In the genomic region with DNA sequence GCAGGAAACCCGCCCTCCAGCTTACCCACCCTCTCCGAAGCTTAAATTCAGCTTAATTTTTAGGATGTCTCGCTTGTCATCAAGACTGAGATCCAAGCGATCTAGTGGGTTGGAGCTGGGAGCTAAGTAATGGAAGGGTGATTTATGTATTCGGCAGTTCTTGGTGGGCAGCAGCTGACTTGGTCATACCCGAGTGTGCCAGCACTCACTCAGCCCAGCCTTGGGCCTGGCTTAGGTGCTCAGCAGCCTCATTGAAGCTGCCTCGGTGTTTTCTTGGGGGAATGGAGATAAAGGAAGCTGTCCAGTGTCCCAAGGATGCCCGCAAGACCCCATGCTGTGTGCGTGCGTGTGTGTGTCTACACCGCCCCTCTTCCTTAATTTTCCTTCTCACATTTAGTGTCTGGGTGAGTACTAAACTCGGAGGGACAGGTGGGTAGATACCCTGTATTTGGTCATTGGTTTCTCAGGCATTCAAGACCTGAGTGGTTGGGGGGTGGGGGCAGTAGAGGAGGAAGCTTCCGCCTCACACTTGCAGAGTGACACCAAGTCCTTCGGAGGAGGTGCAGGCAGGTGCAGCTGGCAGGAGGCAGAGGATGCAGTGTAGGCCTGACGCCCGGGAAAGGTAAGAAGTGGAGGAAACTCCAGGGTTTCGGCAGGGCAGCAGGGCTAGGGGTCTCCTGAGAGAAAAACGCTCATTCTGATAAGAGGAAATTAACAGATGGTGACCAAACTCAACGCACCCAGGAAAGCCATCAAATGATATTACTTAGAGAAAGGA, we compare ENCODE assay signal across 21 cellular contexts.
DNase-seq lines count a peak whose midpoint lies in the region; ATAC-seq, FAIRE-seq and TF ChIP-seq lines count a peak whose summit lies in the region.
"Had no signal": no experiment of that assay in that cellular context is flagged by ENCODE, and none has a peak within 500 bp of the region (broad histone marks: within the 10 kb centered on the region; RNA-seq: fewer than 3 reads in every experiment).

No MANE protein-coding gene starts in this region.

- POLR2A ChIA-PET in HepG2 (lab: Yijun Ruan, JAX): no interaction called here
- POLR2A ChIA-PET in PC-3 (lab: Charles Lee; ENCODE audit: unreplicated experiment): no interaction called here

- H3K27ac ChIP-seq in HepG2 (ENCODE audit: extremely low read length, insufficient read depth, low read length) (no peak overlapping the region), right lobe of liver (no peak overlapping the region), PC-3 (ENCODE audit: low read length) (no peak overlapping the region)
- H3K27ac ChIP-seq: A549, HL-60, Peyer's patch, SJSA1 had no signal

- no peaks in the 10 kb centered on the region for H3K9me2 ChIP-seq in PC-3 (replicated peaks; ENCODE audit: low read length)

- TF ChIP-seq CTCF in HepG2 (CRISPR knock-in tag; IDR thresholded peaks at IDR 0.05) (no peak), right lobe of liver (IDR thresholded peaks at IDR 0.05) (no peak), PC-3 (conservative IDR thresholded peaks at IDR 0.05; ENCODE audit: low read depth, low read length) (no peak)

- H3K27me3 ChIP-seq in HepG2 (ENCODE audit: control insufficient read depth in 1 of 2, insufficient read depth in 2 of 2, low read length in 2 of 2): no peaks in the 10 kb centered on the region
- H3K27me3 ChIP-seq in right lobe of liver: no peaks in the 10 kb centered on the region
- H3K27me3 ChIP-seq in PC-3 (ENCODE audit: low read length): peaks cover 41% of the 10 kb centered on the region
- H3K27me3 ChIP-seq: Peyer's patch, SJSA1 had no signal

- no peak overlapping the region for H2AFZ ChIP-seq in HepG2 (ENCODE audit: low read length)
- H2AFZ ChIP-seq in PC-3 (ENCODE audit: low read length): no peak overlapping the region

- no peak overlapping the region for H3K4me3 ChIP-seq in HepG2 (replicated peaks in 1 of 3; ENCODE audit: insufficient read depth in 1 of 3, low read depth in 2 of 3, low read length in 3 of 3)
- no peak overlapping the region for H3K4me3 ChIP-seq in right lobe of liver
- H3K4me3 ChIP-seq in PC-3 (ENCODE audit: low read length): no peak overlapping the region
- H3K4me3 ChIP-seq: A549, Peyer's patch, SJSA1 had no signal

- no peak overlapping the region for H3K9ac ChIP-seq in HepG2 (ENCODE audit: insufficient read depth, low read depth, low read length)
- H3K9ac ChIP-seq in PC-3 (ENCODE audit: low read length): no peak overlapping the region

- no peaks in the 10 kb centered on the region for H3K79me2 ChIP-seq in HepG2 (ENCODE audit: insufficient read depth, low read length)
- no peaks in the 10 kb centered on the region for H3K79me2 ChIP-seq in PC-3 (ENCODE audit: low read length)

- no peaks in the 10 kb centered on the region; the same call in 1 of the 2 replicates for H4K20me1 ChIP-seq in HepG2 (ENCODE audit: insufficient read depth, low read length)
- H4K20me1 ChIP-seq in PC-3 (ENCODE audit: low read length): no peaks in the 10 kb centered on the region

- 97% methylated on average over 17 of the region's 19 CpGs for WGBS in HepG2 (ENCODE audit: low lambda C conversion rate)
- 86% methylated on average over 15 of the region's 19 CpGs for WGBS in right lobe of liver (ENCODE audit: insufficient coverage, low coverage, low lambda C conversion rate, missing lambda C conversion rate)

- H3K4me2 ChIP-seq in HepG2 (ENCODE audit: low read depth, low read length) (no peak overlapping the region), PC-3 (ENCODE audit: low read length) (0 out of 2 replicates have a peak overlapping the region, but pooled peaks have one; percentile 73)
- H3K4me2 ChIP-seq: A549 had no signal

- no peak for TF ChIP-seq RAD21 in HepG2 (CRISPR knock-in tag; IDR thresholded peaks at IDR 0.05)

- no peak for TF ChIP-seq EP300 in HepG2 (IDR thresholded peaks at IDR 0.05; ENCODE audit: low read depth in 2 of 2, low read length in 2 of 2)
- TF ChIP-seq EP300 in HepG2 (CRISPR knock-in tag; IDR thresholded peaks at IDR 0.05; ENCODE audit: borderline replicate concordance): no peak

- in situ Hi-C loops in HepG2 (cut with HindIII; ENCODE audit: extremely low pct_ligation_motif_present, low pct_unique_long_range_greater_than_20kb): no loop called here

- CTCF ChIA-PET in HepG2 (lab: Yijun Ruan, JAX; ENCODE audit: low intra/inter-chr PET ratio, low total read pairs) (no interaction called here), PC-3 (lab: Charles Lee) (no interaction called here)

- H3K36me3 ChIP-seq in HepG2 (replicated peaks in 1 of 2; ENCODE audit: control insufficient read depth in 1 of 2, insufficient read depth in 2 of 2, low read length in 2 of 2) (peaks cover 48 to 87% of the 10 kb centered on the region in 2 experiments), right lobe of liver (peaks cover 0 to 97% (median 37%) of the 10 kb centered on the region in 4 donors), PC-3 (ENCODE audit: low read depth, low read length) (no peaks in the 10 kb centered on the region)
- H3K36me3 ChIP-seq: Peyer's patch, SJSA1 had no signal

- no peaks in the 10 kb centered on the region for H3F3A ChIP-seq in PC-3 (ENCODE audit: low read length, unreplicated experiment)

- DNase-seq in HepG2 (ENCODE audit: low spot score): no peak
- DNase-seq in right lobe of liver: no peak
- DNase-seq in PC-3: no peak
- peak; percentile 24 for DNase-seq in islet precursor cell
- DNase-seq in ureter (ENCODE audit: low spot score): peak; percentile 34
- DNase-seq in activated gamma-delta T cell (lab: John Stamatoyannopoulos, UW): no peak
- DNase-seq in nucleus accumbens (lab: John Stamatoyannopoulos, UW): no peak
- DNase-seq: DMS79 treated with DMSO at 0.1 percent for 48 hours, HFFc6, IMR-90, NCI-H1048, NCI-H1436, NCI-H1930, NCI-H446 treated with DMSO at 0.1 percent for 48 hours, NCI-H69, Peyer's patch had no signal

- ATAC-seq in HepG2 (no peak), right lobe of liver (no peak), PC-3 (no peak), GM21825 (IDR thresholded peaks at IDR 0.05; ENCODE audit: unreplicated experiment) (no peak)
- ATAC-seq: A549 had no signal

- FAIRE-seq in HepG2 (lab: Jason Lieb, UNC): no peak
- FAIRE-seq: A549, H54 had no signal

- TF ChIP-seq POLR2A in HepG2 (IDR thresholded peaks at IDR 0.05; ENCODE audit: insufficient read depth in 1 of 2, low read depth in 2 of 2, low read length in 2 of 2): no peak
- no peak for TF ChIP-seq POLR2A in right lobe of liver (IDR thresholded peaks at IDR 0.05)

- intact Hi-C loops in HepG2 (cut with micrococcal nuclease; ENCODE audit: unreplicated experiment): no loop called here
- intact Hi-C loops in right lobe of liver (cut with DNase I): loop anchor here in 1 of 2 donors (10.0 kb wide), 1 partner anchor 88 kb away; the partner anchor contains the start of gene PCSK6
- intact Hi-C loops in PC-3 (cut with micrococcal nuclease): no loop called here

- no peaks in the 10 kb centered on the region for H3K4me1 ChIP-seq in HepG2 (ENCODE audit: insufficient read depth, low read length)
- H3K4me1 ChIP-seq in right lobe of liver: no peaks in the 10 kb centered on the region
- peaks cover 13% of the 10 kb centered on the region for H3K4me1 ChIP-seq in PC-3 (ENCODE audit: insufficient read depth, low read length)
- H3K4me1 ChIP-seq: A549, Peyer's patch had no signal

- H3K9me3 ChIP-seq in HepG2 (ENCODE audit: low read length): no peaks in the 10 kb centered on the region
- no peaks in the 10 kb centered on the region for H3K9me3 ChIP-seq in right lobe of liver
- no peaks in the 10 kb centered on the region for H3K9me3 ChIP-seq in PC-3 (ENCODE audit: low read length)
- H3K9me3 ChIP-seq: A549, Peyer's patch, SJSA1 had no signal

- BruUV-seq in HepG2 (replicated peaks; lab: Mats Ljungman, UMichigan) (no TSS peak), PC-3 (replicated peaks; lab: Mats Ljungman, UMichigan) (no TSS peak)

TF ChIP-seq in HepG2, 621 proteins besides CTCF, POLR2A, EP300 and RAD21:
- no peak for TF ChIP-seq SRSF1 (optimal IDR thresholded peaks at IDR 0.05; ENCODE audit: low read depth, low read length)
- peak; percentile 76 for TF ChIP-seq RBM22 (optimal IDR thresholded peaks at IDR 0.05; ENCODE audit: low read length)

Comparison
In these comparisons a context has a peak if more than half of its experiments do, and no peak if none do; other contexts are left out.
1. DNase-seq: peak in islet precursor cell (single experiment) and ureter (single experiment); none in HepG2 (single experiment), right lobe of liver (0 of 3), PC-3 (single experiment), activated gamma-delta T cell (single experiment) and nucleus accumbens (0 of 56).